Comparison of ENCODE assay signal across 25 cellular contexts in the genomic region with DNA sequence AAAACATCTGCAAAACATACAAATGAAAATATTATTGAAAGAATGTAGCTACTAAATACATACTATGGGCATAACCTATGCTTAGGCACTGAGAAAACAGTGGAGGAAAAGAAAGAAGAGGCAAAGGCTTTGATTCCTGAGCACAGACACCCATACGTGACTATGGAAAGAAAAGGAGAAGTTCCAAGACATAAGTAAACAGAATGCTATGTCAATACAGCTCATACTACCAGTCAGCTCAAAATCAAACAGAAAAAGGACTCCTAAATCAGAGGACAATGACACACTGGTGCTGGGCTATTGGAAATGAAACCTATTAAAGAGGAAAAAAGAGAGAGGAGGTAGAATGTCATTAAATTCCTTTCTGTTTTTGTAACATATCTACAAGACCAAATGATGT.
DNase-seq lines count a peak whose midpoint lies in the region; ATAC-seq, FAIRE-seq and TF ChIP-seq lines count a peak whose summit lies in the region.
"Had no signal": no experiment of that assay in that cellular context is flagged by ENCODE, and none has a peak within 500 bp of the region (broad histone marks: within the 10 kb centered on the region; RNA-seq: fewer than 3 reads in every experiment).

No MANE protein-coding gene starts in this region.

- no peaks in the 10 kb centered on the region for H3K9me3 ChIP-seq in Loucy (ENCODE audit: insufficient read depth, low read depth, low read length)
- no peaks in the 10 kb centered on the region for H3K9me3 ChIP-seq in HepG2 (ENCODE audit: low read length)
- no peaks in the 10 kb centered on the region for H3K9me3 ChIP-seq in heart right ventricle
- no peaks in the 10 kb centered on the region for H3K9me3 ChIP-seq in Karpas-422 (ENCODE audit: low read length)
- H3K9me3 ChIP-seq: BLaER1, esophagus muscularis mucosa, HAP-1, tibial nerve had no signal

- ATAC-seq in HepG2, result peak; percentile 97
- ATAC-seq in heart right ventricle, result no peak
- ATAC-seq: activated CD8-positive, alpha-beta T cell treated with anti-CD3 and anti-CD28 coated beads for 36 hours; T-helper 17 cell had no signal

- no peak for TF ChIP-seq RAD21 in HepG2 (CRISPR knock-in tag; IDR thresholded peaks at IDR 0.05)

- H3K36me3 ChIP-seq in Loucy (ENCODE audit: insufficient read depth, low read length) (no peaks in the 10 kb centered on the region), HepG2 (replicated peaks in 1 of 2; ENCODE audit: control insufficient read depth in 1 of 2, insufficient read depth in 2 of 2, low read length in 2 of 2) (no peaks in the 10 kb centered on the region), heart right ventricle (no peaks in the 10 kb centered on the region), Karpas-422 (ENCODE audit: insufficient read depth, low read length) (no peaks in the 10 kb centered on the region)
- H3K36me3 ChIP-seq: BLaER1, brain microvascular endothelial cell, esophagus muscularis mucosa, HAP-1, tibial nerve had no signal

- CTCF ChIA-PET in HepG2 (lab: Yijun Ruan, JAX; ENCODE audit: low intra/inter-chr PET ratio, low total read pairs), result no interaction called here

- H3K4me3 ChIP-seq in Loucy (ENCODE audit: low read length, poor library complexity, severe bottlenecking) (no peak overlapping the region), HepG2 (replicated peaks in 1 of 3; ENCODE audit: insufficient read depth in 1 of 3, low read depth in 2 of 3, low read length in 3 of 3) (no peak overlapping the region), heart right ventricle (no peak overlapping the region), Karpas-422 (ENCODE audit: low read length) (no peak overlapping the region)
- H3K4me3 ChIP-seq: BLaER1, dorsolateral prefrontal cortex, esophagus muscularis mucosa, HAP-1, tibial nerve had no signal

- H3K4me1 ChIP-seq in Loucy (ENCODE audit: insufficient read depth, low read length, poor library complexity, severe bottlenecking), result peaks cover 33% of the 10 kb centered on the region
- peaks cover 14% of the 10 kb centered on the region for H3K4me1 ChIP-seq in HepG2 (ENCODE audit: insufficient read depth, low read length)
- H3K4me1 ChIP-seq in heart right ventricle, result no peaks in the 10 kb centered on the region
- peaks cover 8% of the 10 kb centered on the region for H3K4me1 ChIP-seq in Karpas-422 (ENCODE audit: low read length)
- H3K4me1 ChIP-seq: BLaER1, esophagus muscularis mucosa, foreskin keratinocyte, HAP-1, tibial nerve had no signal

- WGBS in HepG2 (ENCODE audit: low lambda C conversion rate), result 8% methylated on average over 1 of the region's 1 CpG
- WGBS in heart right ventricle, 2 donors, result 89 to 90% methylated on average over 1 of the region's 1 CpG

- in situ Hi-C loops in HepG2 (cut with HindIII; ENCODE audit: extremely low pct_ligation_motif_present, low pct_unique_long_range_greater_than_20kb), result loop anchor here (10.0 kb wide), 1 partner anchor 267 kb away; no protein-coding TSS in a partner anchor

- no TSS peak for BruUV-seq in HepG2 (replicated peaks; lab: Mats Ljungman, UMichigan)

- H3K4me2 ChIP-seq in Loucy (ENCODE audit: low read depth, low read length, poor library complexity, severe bottlenecking), result no peak overlapping the region
- H3K4me2 ChIP-seq in HepG2 (ENCODE audit: low read depth, low read length), result peak overlapping the region; percentile 30; the same call in 1 of the 2 replicates
- no peak overlapping the region for H3K4me2 ChIP-seq in Karpas-422 (ENCODE audit: low read depth, low read length, poor library complexity, severe bottlenecking)
- H3K4me2 ChIP-seq: BLaER1 had no signal

- TF ChIP-seq CTCF in Loucy (conservative IDR thresholded peaks at IDR 0.05; ENCODE audit: low read length) (no peak), HepG2 (CRISPR knock-in tag; IDR thresholded peaks at IDR 0.05) (no peak), heart right ventricle (IDR thresholded peaks at IDR 0.05) (no peak)

- H3K27ac ChIP-seq in HepG2 (ENCODE audit: extremely low read length, insufficient read depth, low read length), result peak overlapping the region; percentile 19
- H3K27ac ChIP-seq in heart right ventricle, result no peak overlapping the region
- no peak overlapping the region for H3K27ac ChIP-seq in Karpas-422 (ENCODE audit: low read length)
- H3K27ac ChIP-seq: BLaER1, brain microvascular endothelial cell, dorsolateral prefrontal cortex, esophagus muscularis mucosa, foreskin keratinocyte, tibial nerve had no signal

- FAIRE-seq in HepG2 (lab: Jason Lieb, UNC), result peak; percentile 72
- FAIRE-seq: endometrium had no signal

- no peaks in the 10 kb centered on the region for H3F3A ChIP-seq in Loucy (ENCODE audit: low read depth)

- H3K9me2 ChIP-seq in Loucy (replicated peaks; ENCODE audit: low read depth, low read length) (no peaks in the 10 kb centered on the region), Karpas-422 (replicated peaks; ENCODE audit: insufficient read depth, low read length) (no peaks in the 10 kb centered on the region)

- H3K9ac ChIP-seq in Loucy (ENCODE audit: low read depth, low read length, poor library complexity, severe bottlenecking) (peak overlapping the region; percentile 46), HepG2 (ENCODE audit: insufficient read depth, low read depth, low read length) (no peak overlapping the region), Karpas-422 (ENCODE audit: low read length) (no peak overlapping the region)
- H3K9ac ChIP-seq: BLaER1 had no signal

- no peak for TF ChIP-seq EP300 in HepG2 (IDR thresholded peaks at IDR 0.05; ENCODE audit: low read depth in 2 of 2, low read length in 2 of 2)
- no peak for TF ChIP-seq EP300 in HepG2 (CRISPR knock-in tag; IDR thresholded peaks at IDR 0.05; ENCODE audit: borderline replicate concordance)

- intact Hi-C loops in HepG2 (cut with micrococcal nuclease; ENCODE audit: unreplicated experiment) (loop anchor here (2.0 kb wide), 1 partner anchor 165 kb away; no protein-coding TSS in a partner anchor), heart right ventricle (cut with DNase I) (no loop called here)

- H3K79me2 ChIP-seq in Loucy (ENCODE audit: insufficient read depth, low read length) (peaks cover 4% of the 10 kb centered on the region; the same call in 1 of the 2 replicates), HepG2 (ENCODE audit: insufficient read depth, low read length) (no peaks in the 10 kb centered on the region), Karpas-422 (ENCODE audit: low read length) (no peaks in the 10 kb centered on the region; the same call in 1 of the 2 replicates)

- POLR2A ChIA-PET in HepG2 (lab: Yijun Ruan, JAX), result no interaction called here

- DNase-seq in DMS153 treated with DMSO at 0.1 percent for 48 hours (lab: John Stamatoyannopoulos, UW; ENCODE audit: unreplicated experiment) (peak; percentile 42), SHP77 treated with DMSO at 0.1 percent for 48 hours (lab: John Stamatoyannopoulos, UW) (peak; percentile 35), HepG2 (ENCODE audit: low spot score) (peak; percentile 63), heart right ventricle (no peak), Karpas-422 (no peak), EL (no peak)
- DNase-seq: activated CD8-positive, alpha-beta T cell treated with anti-CD3 and anti-CD28 coated beads for 36 hours; amygdala; brain microvascular endothelial cell; DMS79; dorsolateral prefrontal cortex; foreskin keratinocyte; GDM1; NCI-H1105; NCI-H2081 treated with DMSO at 0.1 percent for 48 hours; NCI-H345; NCI-H82; stimulated activated CD4-positive, alpha-beta T cell treated with anti-CD3 and anti-CD28 coated beads, Interleukin-4, amount 100 ng/mL, for 1 hour; T-helper 17 cell had no signal

- TF ChIP-seq POLR2A in HepG2 (IDR thresholded peaks at IDR 0.05; ENCODE audit: insufficient read depth in 1 of 2, low read depth in 2 of 2, low read length in 2 of 2), result no peak

- H3K27me3 ChIP-seq in Loucy (ENCODE audit: insufficient read depth, low read length, poor library complexity, severe bottlenecking), result no peaks in the 10 kb centered on the region
- no peaks in the 10 kb centered on the region for H3K27me3 ChIP-seq in HepG2 (ENCODE audit: control insufficient read depth in 1 of 2, insufficient read depth in 2 of 2, low read length in 2 of 2)
- no peaks in the 10 kb centered on the region for H3K27me3 ChIP-seq in heart right ventricle
- H3K27me3 ChIP-seq in Karpas-422 (ENCODE audit: low read length), result no peaks in the 10 kb centered on the region
- H3K27me3 ChIP-seq: BLaER1, brain microvascular endothelial cell, dorsolateral prefrontal cortex, esophagus muscularis mucosa, foreskin keratinocyte, tibial nerve had no signal

- H4K20me1 ChIP-seq in Loucy (ENCODE audit: insufficient read depth, low read length, poor library complexity, severe bottlenecking), result no peaks in the 10 kb centered on the region
- no peaks in the 10 kb centered on the region for H4K20me1 ChIP-seq in HepG2 (ENCODE audit: insufficient read depth, low read length)
- H4K20me1 ChIP-seq in Karpas-422 (ENCODE audit: insufficient read depth, low read depth, low read length), result no peaks in the 10 kb centered on the region
- H4K20me1 ChIP-seq: BLaER1 had no signal

- H2AFZ ChIP-seq in Loucy (ENCODE audit: low read length) (no peak overlapping the region), HepG2 (ENCODE audit: low read length) (no peak overlapping the region), Karpas-422 (ENCODE audit: low read length) (no peak overlapping the region)

TF ChIP-seq in HepG2, 621 proteins besides CTCF, POLR2A, EP300 and RAD21 (continues in another document):
- no peak for TF ChIP-seq ZNF343 (CRISPR knock-in tag; IDR thresholded peaks at IDR 0.05)
- TF ChIP-seq, protein P1, sequence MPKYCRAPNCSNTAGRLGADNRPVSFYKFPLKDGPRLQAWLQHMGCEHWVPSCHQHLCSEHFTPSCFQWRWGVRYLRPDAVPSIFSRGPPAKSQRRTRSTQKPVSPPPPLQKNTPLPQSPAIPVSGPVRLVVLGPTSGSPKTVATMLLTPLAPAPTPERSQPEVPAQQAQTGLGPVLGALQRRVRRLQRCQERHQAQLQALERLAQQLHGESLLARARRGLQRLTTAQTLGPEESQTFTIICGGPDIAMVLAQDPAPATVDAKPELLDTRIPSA (CRISPR knock-in tag; IDR thresholded peaks at IDR 0.05; ENCODE audit: borderline replicate concordance), result no peak

Comparison
In these comparisons a context has a peak if more than half of its experiments do, and no peak if none do; other contexts are left out.
1. DNase-seq: peak in DMS153 treated with DMSO at 0.1 percent for 48 hours (single experiment), SHP77 treated with DMSO at 0.1 percent for 48 hours (single experiment) and HepG2 (single experiment); none in heart right ventricle (0 of 2), Karpas-422 (single experiment) and EL (single experiment).